ENCODE assay signal across 1 cellular context in genomic region chr2:11385847-11386246, GRCh38.
TF ChIP-seq lines count a peak whose summit lies in the region.

No MANE protein-coding gene starts in this region.

TF ChIP-seq in HEK293, 187 proteins besides CTCF, POLR2A, EP300 and RAD21:
- TF ChIP-seq ZBTB48 (tag by site-specific recombination; IDR thresholded peaks at IDR 0.05) (peak; percentile 67), ZBTB10 (tag by site-specific recombination; IDR thresholded peaks at IDR 0.05) (no peak), PRDM10 (tag by site-specific recombination; IDR thresholded peaks at IDR 0.05) (0 out of 2 replicates have a peak, but pooled peaks have one; percentile 18), ZNF311 (tag by site-specific recombination; IDR thresholded peaks at IDR 0.05; ENCODE audit: borderline replicate concordance) (no peak), ZNF707 (tag by site-specific recombination; IDR thresholded peaks at IDR 0.05) (no peak), ZIC2 (tag by site-specific recombination; IDR thresholded peaks at IDR 0.05) (no peak), ZBTB26 (tag by site-specific recombination; optimal IDR thresholded peaks at IDR 0.05) (no peak)
